In the genomic region with DNA sequence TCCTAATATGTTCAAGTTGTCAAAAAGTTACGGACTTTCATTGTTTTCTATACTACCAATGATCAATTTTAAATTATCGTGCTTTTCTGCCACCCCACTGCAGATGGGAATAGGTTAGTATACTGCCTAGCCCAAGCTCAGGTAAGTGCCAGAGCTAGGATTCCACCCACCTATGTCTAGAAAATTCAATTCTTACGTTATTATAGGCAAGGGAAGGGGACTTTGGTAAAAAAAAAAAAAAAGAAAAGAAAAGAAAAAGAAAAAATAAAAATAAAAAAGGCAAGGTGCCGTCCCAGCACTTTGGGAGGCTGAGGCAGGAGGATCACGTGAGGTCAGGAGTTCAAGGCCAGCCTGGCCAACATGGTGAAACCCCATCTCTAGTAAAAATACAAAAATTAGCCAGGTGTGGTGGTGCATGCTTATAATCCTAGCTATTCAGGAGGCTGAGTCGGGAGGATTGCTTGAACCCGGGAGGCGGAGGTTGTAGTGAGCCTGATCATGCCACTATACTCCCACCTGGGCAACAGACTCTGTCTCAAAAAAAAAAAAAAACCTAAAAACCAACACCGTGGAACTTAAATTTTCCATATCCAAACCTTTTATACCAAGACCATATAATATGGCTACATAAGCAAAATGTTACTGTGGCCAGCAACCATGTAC, we compare ENCODE assay signal across 8 cellular contexts. TPM values are rescaled to one million over a fixed set of nuclear protein-coding genes. Genes with fewer than 3 reads are reported as not detected.
DNase-seq lines count a peak whose midpoint lies in the region; ATAC-seq and TF ChIP-seq lines count a peak whose summit lies in the region.

No MANE protein-coding gene starts in this region.

- H3K9me3 ChIP-seq in CD4-positive, alpha-beta memory T cell (ENCODE audit: control insufficient read depth in 1 of 2, low read length in 2 of 2) = no peaks in the 10 kb centered on the region
- H3K9me3 ChIP-seq in OCI-LY7 (ENCODE audit: low read length) = no peaks in the 10 kb centered on the region
- no peaks in the 10 kb centered on the region for H3K9me3 ChIP-seq in duodenal mucosa (ENCODE audit: control insufficient read depth in 1 of 2, low read length in 2 of 2)
- H3K9me3 ChIP-seq in neural progenitor cell (ENCODE audit: low read depth) = no peaks in the 10 kb centered on the region

- CTCF ChIA-PET in CD4-positive, alpha-beta memory T cell (lab: Charles Lee; ENCODE audit: partially characterized antibody) = interaction anchor here (2.4 to 4.0 kb wide), 2 partner anchors 40 to 56 kb away, joined by 7 to 14 read pairs; a partner anchor contains a TSS
- CTCF ChIA-PET in OCI-LY7 (lab: Charles Lee; ENCODE audit: unreplicated experiment) = interaction anchor here (0.7 kb wide), 1 partner anchor 512 kb away, joined by 3 read pairs; no protein-coding TSS in a partner anchor

- H3K79me2 ChIP-seq in OCI-LY7 (ENCODE audit: insufficient read depth, low read depth, low read length) (peaks cover 41% of the 10 kb centered on the region), neural progenitor cell (ENCODE audit: low read depth) (peaks cover 31% of the 10 kb centered on the region)

- no peaks in the 10 kb centered on the region for H3K9me2 ChIP-seq in OCI-LY7 (ENCODE audit: insufficient read depth, low read length)

- peak overlapping the region; percentile 84 to 99 (median 98) for H3K27ac Mint-ChIP-seq in CD4-positive, alpha-beta memory T cell
- no peak overlapping the region for H3K27ac Mint-ChIP-seq in neural progenitor cell

- peak overlapping the region; percentile 91 to 98 (median 96) for H3K4me3 Mint-ChIP-seq in CD4-positive, alpha-beta memory T cell
- H3K4me3 Mint-ChIP-seq in neural progenitor cell = peak overlapping the region; percentile 96

- H3K9ac ChIP-seq in duodenal mucosa (ENCODE audit: low read depth in 1 of 2, low read length in 2 of 2) (peak overlapping the region in 1 of 2 donors; percentile 96), neural progenitor cell (peak overlapping the region; percentile 71)

- peaks cover 12 to 36% (median 24%) of the 10 kb centered on the region in 4 donors for H3K4me1 Mint-ChIP-seq in CD4-positive, alpha-beta memory T cell
- H3K4me1 Mint-ChIP-seq in neural progenitor cell = peaks cover 21% of the 10 kb centered on the region

- peaks cover 28% of the 10 kb centered on the region for H3K36me3 ChIP-seq in CD4-positive, alpha-beta memory T cell (ENCODE audit: insufficient read depth, low read length)
- H3K36me3 ChIP-seq in OCI-LY7 (ENCODE audit: insufficient read depth, low read length) (peaks cover 55% of the 10 kb centered on the region), duodenal mucosa (ENCODE audit: control insufficient read depth in 1 of 2, insufficient read depth in 2 of 2, low read length in 2 of 2) (peaks cover 25 to 26% of the 10 kb centered on the region in 2 donors), neural progenitor cell (peaks cover 26% of the 10 kb centered on the region)

- DNase-seq in CD4-positive, alpha-beta memory T cell = no peak
- DNase-seq in OCI-LY7 (ENCODE audit: low spot score) (no peak), neural progenitor cell (ENCODE audit: low spot score) (no peak), NCI-H2171 (lab: John Stamatoyannopoulos, UW) (no peak), GM19240 (ENCODE audit: insufficient read length, low spot score) (no peak)

- H4K20me1 ChIP-seq in OCI-LY7 (ENCODE audit: insufficient read depth, low read length) (peaks cover 14% of the 10 kb centered on the region), neural progenitor cell (ENCODE audit: low read depth) (peaks cover 24% of the 10 kb centered on the region)

- TF ChIP-seq CTCF in OCI-LY7 (conservative IDR thresholded peaks at IDR 0.05; ENCODE audit: low read length) = no peak
- TF ChIP-seq CTCF in neural progenitor cell (IDR thresholded peaks at IDR 0.05) = no peak

- POLR2A ChIA-PET in CD4-positive, alpha-beta memory T cell (lab: Charles Lee; ENCODE audit: partially characterized antibody) = interaction anchor here (1.4 to 4.0 kb wide), 4 partner anchors 40 to 1097 kb away, joined by 3 to 60 read pairs (median 9); a partner anchor contains a TSS
- POLR2A ChIA-PET in OCI-LY7 (lab: Charles Lee) = interaction anchor here (0.6 to 1.6 kb wide), 13 partner anchors 8 to 1596 kb away, joined by 3 to 17 read pairs (median 4); a partner anchor contains a TSS

- peaks cover 34% of the 10 kb centered on the region for H3K4me1 ChIP-seq in CD4-positive, alpha-beta memory T cell (ENCODE audit: insufficient read depth, low read length)
- H3K4me1 ChIP-seq in OCI-LY7 (ENCODE audit: insufficient read depth, low read length, poor library complexity, severe bottlenecking) = peaks cover 27% of the 10 kb centered on the region
- peaks cover 8 to 19% of the 10 kb centered on the region in 2 donors for H3K4me1 ChIP-seq in duodenal mucosa (ENCODE audit: control insufficient read depth in 1 of 2, insufficient read depth in 2 of 2, low read length in 2 of 2)
- H3K4me1 ChIP-seq in neural progenitor cell = peaks cover 25% of the 10 kb centered on the region

- ATAC-seq in HG03196 (IDR thresholded peaks at IDR 0.05; ENCODE audit: unreplicated experiment) (no peak), GM18505 (IDR thresholded peaks at IDR 0.05; ENCODE audit: unreplicated experiment) (no peak)

- peak overlapping the region; percentile 76 to 92 for H3K4me3 ChIP-seq in CD4-positive, alpha-beta memory T cell (ENCODE audit: low read length in 2 of 2)
- peak overlapping the region; percentile 97 for H3K4me3 ChIP-seq in OCI-LY7 (ENCODE audit: low read depth, low read length, poor library complexity, severe bottlenecking)
- H3K4me3 ChIP-seq in duodenal mucosa (ENCODE audit: low read depth in 1 of 2, low read length in 2 of 2) = peak overlapping the region; percentile 84 to 97
- H3K4me3 ChIP-seq in neural progenitor cell = peak overlapping the region; percentile 79

- no peaks in the 10 kb centered on the region for H3K27me3 ChIP-seq in CD4-positive, alpha-beta memory T cell (ENCODE audit: insufficient read depth, low read length)
- H3K27me3 ChIP-seq in duodenal mucosa (ENCODE audit: control insufficient read depth in 1 of 2, insufficient read depth in 2 of 2, low read length in 2 of 2) (no peaks in the 10 kb centered on the region), neural progenitor cell (no peaks in the 10 kb centered on the region)

- H3F3A ChIP-seq in neural progenitor cell (ENCODE audit: low read depth) = peaks cover 71% of the 10 kb centered on the region

- BruUV-seq in OCI-LY7 (replicated peaks; lab: Mats Ljungman, UMichigan) = no TSS peak

- intact Hi-C loops in CD4-positive, alpha-beta memory T cell (cut with micrococcal nuclease) = no loop called here
- intact Hi-C loops in OCI-LY7 (cut with micrococcal nuclease; ENCODE audit: unreplicated experiment) = loop anchor here (5.0 kb wide), 2 partner anchors 236 to 511 kb away; a partner anchor contains a TSS

- peak overlapping the region; percentile 82 for H3K27ac ChIP-seq in CD4-positive, alpha-beta memory T cell (ENCODE audit: low read depth, low read length)
- H3K27ac ChIP-seq in OCI-LY7 (ENCODE audit: low read depth, low read length, poor library complexity, severe bottlenecking) = peak overlapping the region; percentile 90
- H3K27ac ChIP-seq in duodenal mucosa (ENCODE audit: low read depth, low read length) = no peak overlapping the region
- peak overlapping the region; percentile 65 for H3K27ac ChIP-seq in neural progenitor cell

- H3K27me3 Mint-ChIP-seq in CD4-positive, alpha-beta memory T cell = no peaks in the 10 kb centered on the region
- no peaks in the 10 kb centered on the region for H3K27me3 Mint-ChIP-seq in neural progenitor cell (ENCODE audit: insufficient read depth, low read depth)

- H2AFZ ChIP-seq in OCI-LY7 (ENCODE audit: low read length) = no peak overlapping the region
- no peak overlapping the region for H2AFZ ChIP-seq in neural progenitor cell (replicated peaks)

- H3K9me3 Mint-ChIP-seq in CD4-positive, alpha-beta memory T cell = peaks cover 0 to 2% (median 0%) of the 10 kb centered on the region in 8 donors
- no peaks in the 10 kb centered on the region for H3K9me3 Mint-ChIP-seq in neural progenitor cell

- TF ChIP-seq POLR2A in GM18505 (IDR thresholded peaks at IDR 0.05; ENCODE audit: borderline replicate concordance, extremely low read depth, insufficient read depth, insufficient read length) = no peak

- H3K36me3 Mint-ChIP-seq in CD4-positive, alpha-beta memory T cell = peaks cover 25 to 33% of the 10 kb centered on the region in 2 donors
- H3K36me3 Mint-ChIP-seq in neural progenitor cell = peaks cover 17% of the 10 kb centered on the region

- H3K4me2 ChIP-seq in OCI-LY7 (ENCODE audit: low read length) = peak overlapping the region; percentile 73
- peak overlapping the region; percentile 99 for H3K4me2 ChIP-seq in neural progenitor cell

RNA-seq across cellular contexts. Expression of a gene that starts 1.3 kb away (rescaled TPM):
- 10 to 100 TPM; 31.9 to 32.3 TPM for total RNA-seq in CD4-positive, alpha-beta memory T cell
- 10 to 100 TPM; 27.2 to 43.1 TPM for polyA plus RNA-seq in CD4-positive, alpha-beta memory T cell
- total RNA-seq in OCI-LY7 (2014; rRNA removed; shearing (Covaris generic)) = 32.9 and 51.7 TPM in 2 replicates
- total RNA-seq in OCI-LY7 (2022) = 49.3 and 58.9 TPM in 2 replicates
- total RNA-seq in neural progenitor cell (ENCODE audit: low replicate concordance) = 84.3 and 107 TPM in 2 replicates

RNA-seq across cellular contexts. Expression of a gene that starts 39.7 kb away (rescaled TPM):
- 10 to 100 TPM; 11.4 to 12.2 TPM for total RNA-seq in CD4-positive, alpha-beta memory T cell
- polyA plus RNA-seq in CD4-positive, alpha-beta memory T cell = 10 to 100 TPM; 14.0 to 26.3 TPM
- 3.1 and 9.8 TPM in 2 replicates for total RNA-seq in OCI-LY7 (2014; rRNA removed; shearing (Covaris generic))
- total RNA-seq in OCI-LY7 (2022) (21.9 and 22.9 TPM in 2 replicates), neural progenitor cell (ENCODE audit: low replicate concordance) (6.6 and 8.4 TPM in 2 replicates)
